ENCODE assay signal across 17 cellular contexts in genomic region chr16:71855937-71856662, GRCh38. TPM values are rescaled to one million over a fixed set of nuclear protein-coding genes. Genes with fewer than 3 reads are reported as not detected.
DNase-seq lines count a peak whose midpoint lies in the region; ATAC-seq, FAIRE-seq and TF ChIP-seq lines count a peak whose summit lies in the region.
"Had no signal": no experiment of that assay in that cellular context is flagged by ENCODE, and none has a peak within 500 bp of the region (broad histone marks: within the 10 kb centered on the region; RNA-seq: fewer than 3 reads in every experiment).

No MANE protein-coding gene starts in this region.

- TF ChIP-seq CTCF in left lung (IDR thresholded peaks at IDR 0.05): no peak

- H3K36me3 Mint-ChIP-seq in activated T-cell treated with anti-CD3 and anti-CD28 coated beads, Interleukin-2, amount 50 U/mL, for 24 hours (ENCODE audit: low read depth): peaks cover 81% of the 10 kb centered on the region
- peaks cover 4% of the 10 kb centered on the region for H3K36me3 Mint-ChIP-seq in activated naive CD8-positive, alpha-beta T cell treated with anti-CD3 and anti-CD28 coated beads, Interleukin-2, amount 50 U/mL, for 24 hours (ENCODE audit: low read depth)

- H3K4me1 ChIP-seq in left lung: no peaks in the 10 kb centered on the region
- H3K4me1 ChIP-seq: parathyroid adenoma had no signal

- intact Hi-C loops in left lung (cut with DNase I): no loop called here

- peaks cover 58% of the 10 kb centered on the region for H3K4me1 Mint-ChIP-seq in activated T-cell treated with anti-CD3 and anti-CD28 coated beads, Interleukin-2, amount 50 U/mL, for 24 hours (ENCODE audit: low read depth)
- H3K4me1 Mint-ChIP-seq in activated naive CD8-positive, alpha-beta T cell treated with anti-CD3 and anti-CD28 coated beads, Interleukin-2, amount 50 U/mL, for 24 hours: peaks cover 31% of the 10 kb centered on the region

- FAIRE-seq in HTR-8/SVneo (lab: Jason Lieb, UNC): peak; percentile 82
- FAIRE-seq: endometrium, K562, small intestine, TTC549 had no signal

- no peaks in the 10 kb centered on the region for H3K9me3 ChIP-seq in left lung
- H3K9me3 ChIP-seq: Caco-2 had no signal

- peak; percentile 38 for DNase-seq in activated T-cell treated with anti-CD3 and anti-CD28 coated beads, Interleukin-2, amount 50 U/mL, for 24 hours
- DNase-seq in activated T-cell treated with anti-CD3 and anti-CD28 coated beads for 4 hours (no peak), HTR-8/SVneo (ENCODE audit: insufficient read length, low spot score) (no peak), left lung (no peak), DMS53 (lab: John Stamatoyannopoulos, UW) (no peak)
- no peak for DNase-seq in activated naive CD8-positive, alpha-beta T cell treated with anti-CD3 and anti-CD28 coated beads, Interleukin-2, amount 50 U/mL, for 24 hours
- peak; percentile 32 to 34 for DNase-seq in stimulated activated CD8-positive, alpha-beta memory T cell treated with anti-CD3 and anti-CD28 coated beads, Interleukin-15, amount 100 ng/mL, for 48 hours (ENCODE audit: low read depth in 2 of 2)
- DNase-seq: Caco-2, GM23248, NCI-H526 treated with DMSO at 0.1 percent for 48 hours, small intestine had no signal

- peak overlapping the region; percentile 88 for H3K27ac Mint-ChIP-seq in activated T-cell treated with anti-CD3 and anti-CD28 coated beads, Interleukin-2, amount 50 U/mL, for 24 hours
- H3K27ac Mint-ChIP-seq in activated naive CD8-positive, alpha-beta T cell treated with anti-CD3 and anti-CD28 coated beads, Interleukin-2, amount 50 U/mL, for 24 hours: peak overlapping the region; percentile 48

- H3K36me3 ChIP-seq in left lung: peaks cover 0 to 76% of the 10 kb centered on the region in 2 donors

- ATAC-seq in activated naive CD8-positive, alpha-beta T cell treated with anti-CD3 and anti-CD28 coated beads, Interleukin-2, amount 50 U/mL, for 24 hours: peak; percentile 72
- no peak for ATAC-seq in HG03039 (IDR thresholded peaks at IDR 0.05; ENCODE audit: unreplicated experiment)
- ATAC-seq in left lung: no peak
- ATAC-seq: K562, left lobe of liver had no signal

- H3K4me3 Mint-ChIP-seq in activated T-cell treated with anti-CD3 and anti-CD28 coated beads, Interleukin-2, amount 50 U/mL, for 24 hours: no peak overlapping the region
- no peak overlapping the region for H3K4me3 Mint-ChIP-seq in activated naive CD8-positive, alpha-beta T cell treated with anti-CD3 and anti-CD28 coated beads, Interleukin-2, amount 50 U/mL, for 24 hours

- H3K27ac ChIP-seq in left lung: no peak overlapping the region
- H3K27ac ChIP-seq: GM23248, parathyroid adenoma had no signal

- H3K27me3 Mint-ChIP-seq in activated T-cell treated with anti-CD3 and anti-CD28 coated beads, Interleukin-2, amount 50 U/mL, for 24 hours: no peaks in the 10 kb centered on the region
- no peaks in the 10 kb centered on the region for H3K27me3 Mint-ChIP-seq in activated naive CD8-positive, alpha-beta T cell treated with anti-CD3 and anti-CD28 coated beads, Interleukin-2, amount 50 U/mL, for 24 hours

- no peak overlapping the region for H3K4me3 ChIP-seq in left lung
- H3K4me3 ChIP-seq: GM23248, K562 had no signal

- H3K9me3 Mint-ChIP-seq in activated T-cell treated with anti-CD3 and anti-CD28 coated beads, Interleukin-2, amount 50 U/mL, for 24 hours: no peaks in the 10 kb centered on the region
- no peaks in the 10 kb centered on the region for H3K9me3 Mint-ChIP-seq in activated naive CD8-positive, alpha-beta T cell treated with anti-CD3 and anti-CD28 coated beads, Interleukin-2, amount 50 U/mL, for 24 hours

- no peaks in the 10 kb centered on the region for H3K27me3 ChIP-seq in left lung

RNA-seq across cellular contexts. Expression of gene ATXN1L, which starts 10.3 kb away (rescaled TPM):
- total RNA-seq in left lung: 10 to 100 TPM; 22.8 to 24.3 TPM

RNA-seq across cellular contexts. Expression of gene ZNF821, which starts 27.9 kb away (rescaled TPM):
- total RNA-seq in left lung: 1 to 10 TPM; 5.3 to 6.6 TPM

RNA-seq across cellular contexts. Expression of gene IST1, which starts 39.2 kb away (rescaled TPM):
- 100 to 1,000 TPM; 156 to 175 TPM for total RNA-seq in left lung

RNA-seq across cellular contexts. Expression of gene AP1G1, which starts 47.5 kb away (rescaled TPM):
- 100 to 1,000 TPM in 1 of 2 donors, 10 to 100 TPM in 1; 90.4 to 100 TPM for total RNA-seq in left lung

Comparison
In these comparisons a context has a peak if more than half of its experiments do, and no peak if none do; other contexts are left out.
1. DNase-seq: peak in activated T-cell treated with anti-CD3 and anti-CD28 coated beads, Interleukin-2, amount 50 U/mL, for 24 hours (single experiment) and stimulated activated CD8-positive, alpha-beta memory T cell treated with anti-CD3 and anti-CD28 coated beads, Interleukin-15, amount 100 ng/mL, for 48 hours (2 of 2); none in activated T-cell treated with anti-CD3 and anti-CD28 coated beads for 4 hours (single experiment), HTR-8/SVneo (single experiment), activated naive CD8-positive, alpha-beta T cell treated with anti-CD3 and anti-CD28 coated beads, Interleukin-2, amount 50 U/mL, for 24 hours (single experiment), left lung (0 of 2) and DMS53 (single experiment).